Comparison of ENCODE assay signal across 20 cellular contexts in the genomic region with DNA sequence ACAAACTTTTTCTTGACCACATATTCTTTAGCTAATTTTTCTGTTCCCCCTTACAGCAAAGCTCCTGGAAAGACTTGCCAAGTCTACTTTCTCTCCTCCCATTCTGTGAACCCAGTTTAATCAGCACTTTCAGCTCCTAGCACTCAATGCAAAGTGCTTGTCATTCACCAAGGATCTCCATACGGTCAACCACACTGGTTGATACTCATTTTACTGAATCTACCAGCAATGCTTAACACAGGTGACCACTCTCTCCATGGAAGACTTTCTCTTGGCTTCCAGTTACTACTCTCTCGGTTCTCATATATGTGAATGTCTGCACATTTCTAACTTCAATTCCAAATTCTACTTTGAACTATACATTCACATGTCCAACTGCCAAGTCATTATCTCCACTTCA.
"Had no signal": no experiment of that assay in that cellular context is flagged by ENCODE, and none has a peak within 500 bp of the region (broad histone marks: within the 10 kb centered on the region; RNA-seq: fewer than 3 reads in every experiment).

No MANE protein-coding gene starts in this region.

- DNase-seq: dermis blood vessel endothelial cell; dorsolateral prefrontal cortex; effector CD4-positive, alpha-beta T cell; effector memory CD4-positive, alpha-beta T cell; foreskin keratinocyte; glutamatergic neuron; head of caudate nucleus; heart right ventricle; hippocampal formation; left cardiac atrium; left lung; left ventricle myocardium superior; lower lobe of right lung; mesenchymal stem cell; mucosa of descending colon; naive B cell; naive thymus-derived CD8-positive, alpha-beta T cell had no signal

- H3K4me1 ChIP-seq: esophagus muscularis mucosa, foreskin keratinocyte, heart right ventricle, left lung, lower lobe of right lung had no signal

- H3K4me3 ChIP-seq: coronary artery, dorsolateral prefrontal cortex, esophagus muscularis mucosa, heart right ventricle, left lung, lower lobe of right lung, mucosa of descending colon had no signal

- H3K27me3 ChIP-seq: dorsolateral prefrontal cortex, esophagus muscularis mucosa, foreskin keratinocyte, heart right ventricle, left lung had no signal

- H3K27me3 Mint-ChIP-seq: naive B cell; naive thymus-derived CD8-positive, alpha-beta T cell had no signal

- H3K9me3 Mint-ChIP-seq: mesothelial cell of epicardium; naive thymus-derived CD8-positive, alpha-beta T cell had no signal

- H3K4me3 Mint-ChIP-seq: mesothelial cell of epicardium; naive B cell; naive thymus-derived CD8-positive, alpha-beta T cell had no signal

- H3K27ac Mint-ChIP-seq: mesothelial cell of epicardium; naive B cell; naive thymus-derived CD8-positive, alpha-beta T cell had no signal

- ATAC-seq: foreskin keratinocyte; heart right ventricle; left cardiac atrium; left lung; left ventricle myocardium superior; lower lobe of right lung; mucosa of descending colon; naive thymus-derived CD8-positive, alpha-beta T cell had no signal

- H3K27ac ChIP-seq: coronary artery, dorsolateral prefrontal cortex, esophagus muscularis mucosa, foreskin keratinocyte, heart right ventricle, left lung, lower lobe of right lung had no signal

- H3K9me3 ChIP-seq: esophagus muscularis mucosa, heart right ventricle, left lung, lower lobe of right lung, mucosa of descending colon had no signal

- H3K4me1 Mint-ChIP-seq: mesothelial cell of epicardium had no signal
